26 cellular contexts compared by ENCODE assay signal in genomic region chr15:87268675-87269074, GRCh38.
DNase-seq lines count a peak whose midpoint lies in the region; ATAC-seq lines count a peak whose summit lies in the region.
"Had no signal": no experiment of that assay in that cellular context is flagged by ENCODE, and none has a peak within 500 bp of the region (broad histone marks: within the 10 kb centered on the region; RNA-seq: fewer than 3 reads in every experiment).

No MANE protein-coding gene starts in this region.

- intact Hi-C loops in Right ventricle myocardium inferior (cut with DNase I), result no loop called here

- no peaks in the 10 kb centered on the region for H3K27me3 Mint-ChIP-seq in activated T-cell treated with anti-CD3 and anti-CD28 coated beads, Interleukin-2, amount 50 U/mL, for 72 hours (ENCODE audit: low read depth)
- H3K27me3 Mint-ChIP-seq: activated CD4-positive, alpha-beta T cell treated with anti-CD3 and anti-CD28 coated beads, Interleukin-2, amount 10 ng/mL, durations not matched to agents 7 days and 5 days; activated naive CD8-positive, alpha-beta T cell treated with anti-CD3 and anti-CD28 coated beads, Interleukin-2, amount 50 U/mL, for 24 hours; brain; CD4-positive, CD25-positive, alpha-beta regulatory T cell; progenitor cell of endocrine pancreas; stimulated activated memory B cell treated with anti-CD40 and anti-IgM and Interleukin-4, amounts not matched to agents 10 μg/mL and 1 μg/mL and 100 μg/mL, for 72 hours had no signal

- DNase-seq in M059J (ENCODE audit: low read depth) (peak; percentile 68), amniotic epithelial cell (ENCODE audit: low read depth) (peak; percentile 45), glomerular visceral epithelial cell (ENCODE audit: extremely low spot score) (peak; percentile 61), Right ventricle myocardium inferior (ENCODE audit: missing footprints) (no peak), SHP77 treated with DMSO at 0.1 percent for 48 hours (lab: John Stamatoyannopoulos, UW) (no peak)
- DNase-seq in activated T-cell treated with anti-CD3 and anti-CD28 coated beads, Interleukin-2, amount 50 U/mL, for 72 hours, result no peak
- no peak for DNase-seq in activated CD4-positive, alpha-beta T cell treated with anti-CD3 and anti-CD28 coated beads for 1 hour
- DNase-seq: activated CD4-positive, alpha-beta T cell treated with anti-CD3 and anti-CD28 coated beads, Interleukin-2, amount 10 ng/mL, durations not matched to agents 7 days and 5 days; activated naive CD8-positive, alpha-beta T cell treated with anti-CD3 and anti-CD28 coated beads, Interleukin-2, amount 50 U/mL, for 24 hours; activated T-cell treated with anti-CD3 and anti-CD28 coated beads, Interleukin-2, amount 50 U/mL, for 4 hours; CD4-positive, CD25-positive, alpha-beta regulatory T cell; effector CD4-positive, alpha-beta T cell; erythroblast; gastrocnemius medialis; left lung; naive thymus-derived CD4-positive, alpha-beta T cell; NCI-H1105 treated with DMSO at 0.1 percent for 48 hours; NCI-H2029 treated with DMSO at 0.1 percent for 48 hours; stimulated activated CD4-positive, alpha-beta T cell treated with anti-CD3 and anti-CD28 coated beads, Interleukin-4, amount 100 ng/mL, for 4 hours; T1000; upper lobe of right lung had no signal

- H3K9me3 Mint-ChIP-seq in activated T-cell treated with anti-CD3 and anti-CD28 coated beads, Interleukin-2, amount 50 U/mL, for 72 hours, result peaks cover 0 to 4% of the 10 kb centered on the region in 2 donors

- no peaks in the 10 kb centered on the region for H3K36me3 Mint-ChIP-seq in activated T-cell treated with anti-CD3 and anti-CD28 coated beads, Interleukin-2, amount 50 U/mL, for 72 hours (ENCODE audit: insufficient read depth in 2 of 2)
- H3K36me3 Mint-ChIP-seq: brain; CD4-positive, CD25-positive, alpha-beta regulatory T cell; naive thymus-derived CD4-positive, alpha-beta T cell; stimulated activated memory B cell treated with anti-CD40 and anti-IgM and Interleukin-4, amounts not matched to agents 10 μg/mL and 1 μg/mL and 100 μg/mL, for 72 hours had no signal

- ATAC-seq in Right ventricle myocardium inferior, result no peak
- no peak for ATAC-seq in activated T-cell treated with anti-CD3 and anti-CD28 coated beads, Interleukin-2, amount 50 U/mL, for 72 hours (replicated peaks in 1 of 2)
- ATAC-seq: activated naive CD8-positive, alpha-beta T cell treated with anti-CD3 and anti-CD28 coated beads, Interleukin-2, amount 50 U/mL, for 24 hours; activated T-cell treated with anti-CD3 and anti-CD28 coated beads, Interleukin-2, amount 50 U/mL, for 4 hours; gastrocnemius medialis; left lung; naive thymus-derived CD4-positive, alpha-beta T cell; sciatic nerve; stimulated activated memory B cell treated with anti-CD40 and anti-IgM and Interleukin-4, amounts not matched to agents 10 μg/mL and 1 μg/mL and 100 μg/mL, for 72 hours; upper lobe of right lung had no signal

- no peaks in the 10 kb centered on the region for H3K4me1 Mint-ChIP-seq in activated T-cell treated with anti-CD3 and anti-CD28 coated beads, Interleukin-2, amount 50 U/mL, for 72 hours (ENCODE audit: low read depth)
- H3K4me1 Mint-ChIP-seq: activated CD4-positive, alpha-beta T cell treated with anti-CD3 and anti-CD28 coated beads, Interleukin-2, amount 10 ng/mL, durations not matched to agents 7 days and 5 days; activated naive CD8-positive, alpha-beta T cell treated with anti-CD3 and anti-CD28 coated beads, Interleukin-2, amount 50 U/mL, for 24 hours; brain; CD4-positive, CD25-positive, alpha-beta regulatory T cell; mesothelial cell of epicardium; naive thymus-derived CD4-positive, alpha-beta T cell; stimulated activated memory B cell treated with anti-CD40 and anti-IgM and Interleukin-4, amounts not matched to agents 10 μg/mL and 1 μg/mL and 100 μg/mL, for 72 hours had no signal

- H3K27ac Mint-ChIP-seq in activated T-cell treated with anti-CD3 and anti-CD28 coated beads, Interleukin-2, amount 50 U/mL, for 72 hours, result no peak overlapping the region
- H3K27ac Mint-ChIP-seq: activated CD4-positive, alpha-beta T cell treated with anti-CD3 and anti-CD28 coated beads, Interleukin-2, amount 10 ng/mL, durations not matched to agents 7 days and 5 days; activated naive CD8-positive, alpha-beta T cell treated with anti-CD3 and anti-CD28 coated beads, Interleukin-2, amount 50 U/mL, for 24 hours; brain; CD4-positive, CD25-positive, alpha-beta regulatory T cell; mesothelial cell of epicardium; naive thymus-derived CD4-positive, alpha-beta T cell; progenitor cell of endocrine pancreas; stimulated activated memory B cell treated with anti-CD40 and anti-IgM and Interleukin-4, amounts not matched to agents 10 μg/mL and 1 μg/mL and 100 μg/mL, for 72 hours had no signal

- no peak overlapping the region for H3K4me3 Mint-ChIP-seq in activated T-cell treated with anti-CD3 and anti-CD28 coated beads, Interleukin-2, amount 50 U/mL, for 72 hours
- H3K4me3 Mint-ChIP-seq: activated CD4-positive, alpha-beta T cell treated with anti-CD3 and anti-CD28 coated beads, Interleukin-2, amount 10 ng/mL, durations not matched to agents 7 days and 5 days; activated naive CD8-positive, alpha-beta T cell treated with anti-CD3 and anti-CD28 coated beads, Interleukin-2, amount 50 U/mL, for 24 hours; activated T-cell treated with anti-CD3 and anti-CD28 coated beads, Interleukin-2, amount 50 U/mL, for 4 hours; brain; CD4-positive, CD25-positive, alpha-beta regulatory T cell; mesothelial cell of epicardium; naive thymus-derived CD4-positive, alpha-beta T cell; stimulated activated memory B cell treated with anti-CD40 and anti-IgM and Interleukin-4, amounts not matched to agents 10 μg/mL and 1 μg/mL and 100 μg/mL, for 72 hours had no signal

Comparison
In these comparisons a context has a peak if more than half of its experiments do, and no peak if none do; other contexts are left out.
1. DNase-seq: peak in M059J (single experiment), amniotic epithelial cell (single experiment) and glomerular visceral epithelial cell (single experiment); none in Right ventricle myocardium inferior (single experiment), activated T-cell treated with anti-CD3 and anti-CD28 coated beads, Interleukin-2, amount 50 U/mL, for 72 hours (0 of 2), SHP77 treated with DMSO at 0.1 percent for 48 hours (single experiment) and activated CD4-positive, alpha-beta T cell treated with anti-CD3 and anti-CD28 coated beads for 1 hour (single experiment).